Comparison of ENCODE assay signal across 8 cellular contexts in genomic region chr3:120198305-120198878, GRCh38.
DNase-seq lines count a peak whose midpoint lies in the region; ATAC-seq and TF ChIP-seq lines count a peak whose summit lies in the region.

No MANE protein-coding gene starts in this region.

- H3K4me1 ChIP-seq in esophagus muscularis mucosa (peaks cover 10 to 13% (median 12%) of the 10 kb centered on the region in 4 donors), trophoblast cell (ENCODE audit: control insufficient read depth in 1 of 2, insufficient read depth in 2 of 2, low read length in 2 of 2) (no peaks in the 10 kb centered on the region)

- no peak overlapping the region for H4K91ac ChIP-seq in trophoblast cell (ENCODE audit: low read depth, low read length)

- no peak overlapping the region for H3K14ac ChIP-seq in trophoblast cell (ENCODE audit: low read length)

- H3K4me3 ChIP-seq in esophagus muscularis mucosa (no peak overlapping the region), trophoblast cell (ENCODE audit: low read depth, low read length) (no peak overlapping the region)

- H2AFZ ChIP-seq in trophoblast cell (ENCODE audit: insufficient read depth, low read length, poor library complexity): no peak overlapping the region

- H3K27ac ChIP-seq in 22Rv1 (no peak overlapping the region), esophagus muscularis mucosa (replicated peaks in 1 of 4) (no peak overlapping the region), trophoblast cell (ENCODE audit: low read depth, low read length) (no peak overlapping the region)

- no peak overlapping the region for H3K4me2 ChIP-seq in trophoblast cell (ENCODE audit: low read length)

- TF ChIP-seq CTCF in 22Rv1 (IDR thresholded peaks at IDR 0.05): peak; percentile 47
- TF ChIP-seq CTCF in GM12873 (IDR thresholded peaks at IDR 0.05; ENCODE audit: insufficient read depth, low read depth, low read length, missing control alignments): peak; percentile 30
- TF ChIP-seq CTCF in esophagus muscularis mucosa (IDR thresholded peaks at IDR 0.05): peak; percentile 14 to 24 (median 18)

- no peak overlapping the region for H3K23ac ChIP-seq in trophoblast cell (ENCODE audit: low read length)

- DNase-seq in NCI-H524 (lab: John Stamatoyannopoulos, UW) (peak; percentile 31 to 83), esophagus muscularis mucosa (ENCODE audit: extremely low spot score) (no peak), trophoblast cell (no peak), medulla oblongata (ENCODE audit: extremely low spot score) (no peak)
- DNase-seq in activated CD4-positive, alpha-beta T cell treated with anti-CD3 and anti-CD28 coated beads for 48 hours: no peak

- no peaks in the 10 kb centered on the region for H3K9me3 ChIP-seq in esophagus muscularis mucosa
- no peaks in the 10 kb centered on the region for H3K9me3 ChIP-seq in trophoblast cell (ENCODE audit: insufficient read depth, low read depth, low read length)

- no peak overlapping the region for H3K4ac ChIP-seq in trophoblast cell (ENCODE audit: low read depth, low read length)

- WGBS in esophagus muscularis mucosa: 67% methylated on average over 3 of the region's 3 CpGs
- WGBS in trophoblast cell (ENCODE audit: extremely low coverage, insufficient coverage, insufficient read length): no CpG with 5 or more reads among the region's 3 CpGs

- ATAC-seq in GM21786 (IDR thresholded peaks at IDR 0.05; ENCODE audit: unreplicated experiment): no peak

- H3K9ac ChIP-seq in trophoblast cell (ENCODE audit: low read length): no peak overlapping the region

- H2AK5ac ChIP-seq in trophoblast cell (ENCODE audit: low read length): no peak overlapping the region

- no peaks in the 10 kb centered on the region for H3K79me1 ChIP-seq in trophoblast cell (ENCODE audit: low read length)

- H3K18ac ChIP-seq in trophoblast cell (ENCODE audit: low read length): no peak overlapping the region

- no peak for TF ChIP-seq POLR2A in esophagus muscularis mucosa (IDR thresholded peaks at IDR 0.05; ENCODE audit: low read depth)

- H3K27me3 ChIP-seq in esophagus muscularis mucosa (no peaks in the 10 kb centered on the region), trophoblast cell (ENCODE audit: insufficient read depth, low read length) (no peaks in the 10 kb centered on the region)

- H2BK120ac ChIP-seq in trophoblast cell (ENCODE audit: insufficient read depth, low read length, poor library complexity): no peak overlapping the region

- H2BK12ac ChIP-seq in trophoblast cell (ENCODE audit: low read length): no peak overlapping the region

- H3K36me3 ChIP-seq in esophagus muscularis mucosa: no peaks in the 10 kb centered on the region
- no peaks in the 10 kb centered on the region for H3K36me3 ChIP-seq in trophoblast cell (ENCODE audit: control insufficient read depth in 1 of 2, insufficient read depth in 2 of 2, low read length in 2 of 2)

- TF ChIP-seq EP300 in esophagus muscularis mucosa (IDR thresholded peaks at IDR 0.05): no peak

- no peaks in the 10 kb centered on the region for H3K79me2 ChIP-seq in trophoblast cell (ENCODE audit: control insufficient read depth, insufficient read depth, low read length, poor library complexity)

- H2BK5ac ChIP-seq in trophoblast cell (ENCODE audit: low read depth, low read length, poor library complexity): no peak overlapping the region

- H4K12ac ChIP-seq in trophoblast cell (ENCODE audit: low read depth, low read length): no peak overlapping the region

- no peak overlapping the region for H4K8ac ChIP-seq in trophoblast cell (ENCODE audit: low read depth, low read length)

- intact Hi-C loops in esophagus muscularis mucosa (cut with DNase I): loop anchor here (5.0 kb wide), 1 partner anchor 306 kb away; no protein-coding TSS in a partner anchor

Comparison
In these comparisons a context has a peak if more than half of its experiments do, and no peak if none do; other contexts are left out.
1. DNase-seq: peak in NCI-H524 (2 of 2); none in esophagus muscularis mucosa (single experiment), trophoblast cell (0 of 2), medulla oblongata (single experiment) and activated CD4-positive, alpha-beta T cell treated with anti-CD3 and anti-CD28 coated beads for 48 hours (single experiment).
2. Peak in every context shown above with its lines, with median percentiles within 50 percentile points of each other: CTCF ChIP-seq.